In the genomic region with DNA sequence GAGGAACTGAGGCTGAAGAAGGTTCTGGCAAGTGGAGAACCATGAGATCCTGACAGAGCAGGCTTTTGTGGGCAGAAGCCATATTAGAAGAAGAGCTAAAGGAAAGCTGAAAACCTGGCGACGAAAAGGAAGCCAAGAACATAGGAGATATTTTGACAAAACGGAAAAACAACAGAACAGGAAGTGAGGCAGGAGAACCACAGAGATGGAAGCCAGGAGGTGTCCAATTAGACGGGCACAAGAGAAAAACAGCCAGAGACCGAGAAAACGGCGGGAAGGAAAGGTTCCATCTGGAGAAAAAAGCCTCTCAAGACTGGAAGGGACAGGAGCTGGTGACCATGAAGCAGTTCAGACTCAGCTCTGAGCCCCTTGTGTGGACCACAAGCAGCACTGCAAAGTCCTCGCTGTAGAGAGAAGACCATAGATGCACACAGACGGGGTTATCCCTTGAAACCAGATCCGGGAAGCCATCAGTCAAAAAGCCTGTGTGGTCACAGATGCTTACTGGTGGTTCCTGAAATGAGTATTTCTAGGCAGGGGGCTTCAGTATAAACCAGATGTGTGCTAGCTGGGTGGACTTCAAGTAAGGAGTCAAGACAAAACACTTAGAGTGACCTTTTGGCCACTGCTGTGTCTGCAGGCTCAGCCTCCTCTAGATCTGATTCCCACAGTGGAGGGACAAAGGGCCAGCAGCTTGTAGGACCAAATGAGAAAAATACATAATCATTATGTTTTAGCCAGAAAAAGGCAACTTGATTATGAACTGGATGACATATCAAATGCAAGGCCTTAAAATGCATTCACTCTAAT, we compare ENCODE assay signal across 15 cellular contexts. TPM values are rescaled to one million over a fixed set of nuclear protein-coding genes. Genes with fewer than 3 reads are reported as not detected.
A peak's percentile ranks its signal among the peaks of the same experiment; 100 is the strongest.
DNase-seq lines count a peak whose midpoint lies in the region; ATAC-seq and TF ChIP-seq lines count a peak whose summit lies in the region.
"Had no signal": no experiment of that assay in that cellular context is flagged by ENCODE, and none has a peak within 500 bp of the region (broad histone marks: within the 10 kb centered on the region; RNA-seq: fewer than 3 reads in every experiment).

No MANE protein-coding gene starts in this region.

- no peaks in the 10 kb centered on the region for H3K9me3 ChIP-seq in CD4-positive, alpha-beta memory T cell (ENCODE audit: control insufficient read depth in 1 of 2, low read length in 2 of 2)
- H3K9me3 ChIP-seq in H9 (ENCODE audit: control insufficient read depth, low read depth, low read length): no peaks in the 10 kb centered on the region
- H3K9me3 ChIP-seq in naive thymus-derived CD4-positive, alpha-beta T cell (ENCODE audit: control insufficient read depth in 2 of 3, low read length in 3 of 3): no peaks in the 10 kb centered on the region
- H3K9me3 ChIP-seq: heart right ventricle, thyroid gland had no signal

- H3K23ac ChIP-seq in H9 (ENCODE audit: insufficient read length, low read depth, low read length): no peak overlapping the region

- WGBS in H9 (ENCODE audit: extremely low coverage, insufficient read length, low lambda C conversion rate): no CpG with 5 or more reads among the region's 10 CpGs

- no peak overlapping the region for H3K9ac ChIP-seq in H9 (ENCODE audit: extremely low read depth, insufficient read length, low read length)

- H3K4me1 ChIP-seq in CD4-positive, alpha-beta memory T cell (ENCODE audit: insufficient read depth, low read length): peaks cover 11% of the 10 kb centered on the region
- H3K4me1 ChIP-seq in H9 (ENCODE audit: insufficient read depth, low read length): no peaks in the 10 kb centered on the region
- H3K4me1 ChIP-seq in naive thymus-derived CD4-positive, alpha-beta T cell (ENCODE audit: control insufficient read depth in 2 of 2, insufficient read depth in 2 of 2, low read length in 2 of 2): peaks cover 0 to 9% of the 10 kb centered on the region in 2 donors

- H2BK5ac ChIP-seq in H9 (ENCODE audit: insufficient read length, low read length): no peak overlapping the region

- peaks cover 4 to 30% of the 10 kb centered on the region in 2 donors for H3K36me3 Mint-ChIP-seq in CD4-positive, alpha-beta memory T cell
- H3K36me3 Mint-ChIP-seq in H9 (ENCODE audit: insufficient read depth in 1 of 3, low read depth in 3 of 3): peaks cover under 1 to 17% (median 11%) of the 10 kb centered on the region in 3 experiments; a peak in 6 of 7 replicates
- peaks cover 33% of the 10 kb centered on the region for H3K36me3 Mint-ChIP-seq in activated CD4-positive, alpha-beta memory T cell treated with anti-CD3 and anti-CD28 coated beads, Interleukin-2, amount 10 ng/mL, durations not matched to agents 7 days and 5 days (ENCODE audit: low read depth)
- H3K36me3 Mint-ChIP-seq in naive thymus-derived CD4-positive, alpha-beta T cell: peaks cover 3 to 22% (median 9%) of the 10 kb centered on the region in 5 donors

- H3K4me1 Mint-ChIP-seq in CD4-positive, alpha-beta memory T cell: peaks cover 14 to 18% (median 16%) of the 10 kb centered on the region in 4 donors
- H3K4me1 Mint-ChIP-seq in H9: no peaks in the 10 kb centered on the region
- H3K4me1 Mint-ChIP-seq in activated CD4-positive, alpha-beta memory T cell treated with anti-CD3 and anti-CD28 coated beads, Interleukin-2, amount 10 ng/mL, durations not matched to agents 7 days and 5 days: peaks cover 15% of the 10 kb centered on the region
- H3K4me1 Mint-ChIP-seq in naive thymus-derived CD4-positive, alpha-beta T cell: peaks cover 15 to 29% (median 21%) of the 10 kb centered on the region in 7 donors

- no peak overlapping the region for H3K18ac ChIP-seq in H9 (ENCODE audit: insufficient read length, low read depth, low read length)

- no peaks in the 10 kb centered on the region for H3K27me3 ChIP-seq in CD4-positive, alpha-beta memory T cell (ENCODE audit: insufficient read depth, low read length)
- no peaks in the 10 kb centered on the region for H3K27me3 ChIP-seq in H9 (ENCODE audit: insufficient read depth, low read length)
- no peaks in the 10 kb centered on the region for H3K27me3 ChIP-seq in naive thymus-derived CD4-positive, alpha-beta T cell (ENCODE audit: control insufficient read depth in 2 of 2, insufficient read depth in 2 of 2, low read length in 2 of 2)
- H3K27me3 ChIP-seq: heart right ventricle, thyroid gland had no signal

- no peaks in the 10 kb centered on the region for H3K23me2 ChIP-seq in H9 (ENCODE audit: insufficient read length, low read depth, low read length, poor library complexity, severe bottlenecking)

- H4K5ac ChIP-seq in H9 (ENCODE audit: insufficient read length, low read depth, low read length): no peak overlapping the region

- ATAC-seq in naive thymus-derived CD4-positive, alpha-beta T cell: no peak
- ATAC-seq in GM18858 (IDR thresholded peaks at IDR 0.05; ENCODE audit: unreplicated experiment): no peak
- ATAC-seq: heart right ventricle had no signal

- no peak overlapping the region for H4K8ac ChIP-seq in H9 (replicated peaks; ENCODE audit: insufficient read length, low read depth, low read length)

- DNase-seq in CD4-positive, alpha-beta memory T cell: no peak
- DNase-seq in H9 (no peak), NCI-H146 treated with DMSO at 0.1 percent for 48 hours (lab: John Stamatoyannopoulos, UW; ENCODE audit: unreplicated experiment) (no peak), middle frontal gyrus (ENCODE audit: extremely low spot score, low spot score) (no peak)
- no peak for DNase-seq in activated CD4-positive, alpha-beta memory T cell treated with anti-CD3 and anti-CD28 coated beads, Interleukin-2, amount 10 ng/mL, durations not matched to agents 7 days and 5 days
- DNase-seq in naive thymus-derived CD4-positive, alpha-beta T cell: peak in 2 of 9 donors; percentile 14
- DNase-seq: activated CD8-positive, alpha-beta memory T cell treated with anti-CD3 and anti-CD28 coated beads, Interleukin-2, amount 50 U/mL, for 48 hours; cortex of kidney; EL; heart right ventricle; kidney; MM.1S; stimulated activated CD4-positive, alpha-beta T cell treated with anti-CD3 and anti-CD28 coated beads, Interleukin-12 subunit alpha, Interleukin-12 subunit beta, amount 100 ng/mL, for 4 hours; thyroid gland had no signal

- no peak overlapping the region for H2AK5ac ChIP-seq in H9 (ENCODE audit: insufficient read length, low read length)

- no peaks in the 10 kb centered on the region for H3K79me1 ChIP-seq in H9 (ENCODE audit: insufficient read depth, low read depth, low read length, poor library complexity, severe bottlenecking)

- H3T11ph ChIP-seq in H9 (ENCODE audit: low read length): no peak overlapping the region

- POLR2A ChIA-PET in CD4-positive, alpha-beta memory T cell (lab: Charles Lee; ENCODE audit: partially characterized antibody): interaction anchor here (1.1 kb wide), 1 partner anchor 10 kb away, joined by 3 read pairs; no protein-coding TSS in a partner anchor
- POLR2A ChIA-PET in activated CD4-positive, alpha-beta memory T cell treated with anti-CD3 and anti-CD28 coated beads, Interleukin-2, amount 10 ng/mL, durations not matched to agents 7 days and 5 days (lab: Charles Lee): interaction anchor here (0.7 to 1.6 kb wide), 4 partner anchors 18 to 308 kb away, joined by 3 to 4 read pairs (median 4); a partner anchor contains a TSS
- POLR2A ChIA-PET in naive thymus-derived CD4-positive, alpha-beta T cell (lab: Charles Lee): interaction anchor here (0.6 kb wide), 1 partner anchor 8 kb away, joined by 4 read pairs; no protein-coding TSS in a partner anchor

- no peak overlapping the region for H2BK120ac ChIP-seq in H9 (ENCODE audit: low read depth, low read length, poor library complexity, severe bottlenecking)

- H3K14ac ChIP-seq in H9 (ENCODE audit: insufficient read depth, low read length): 0 out of 2 replicates have a peak overlapping the region, but pooled peaks have one; percentile 54

- no peaks in the 10 kb centered on the region for H3K79me2 ChIP-seq in H9 (ENCODE audit: insufficient read depth, low read length)

- no peak overlapping the region for H4K91ac ChIP-seq in H9 (ENCODE audit: insufficient read length, low read depth, low read length)

- H3K27me3 Mint-ChIP-seq in CD4-positive, alpha-beta memory T cell: no peaks in the 10 kb centered on the region
- no peaks in the 10 kb centered on the region for H3K27me3 Mint-ChIP-seq in H9 (ENCODE audit: low read depth)
- H3K27me3 Mint-ChIP-seq in activated CD4-positive, alpha-beta memory T cell treated with anti-CD3 and anti-CD28 coated beads, Interleukin-2, amount 10 ng/mL, durations not matched to agents 7 days and 5 days: no peaks in the 10 kb centered on the region
- H3K27me3 Mint-ChIP-seq in naive thymus-derived CD4-positive, alpha-beta T cell: no peaks in the 10 kb centered on the region

- H2BK20ac ChIP-seq in H9 (ENCODE audit: low read depth, low read length, poor library complexity, severe bottlenecking): no peak overlapping the region

- intact Hi-C loops in CD4-positive, alpha-beta memory T cell (cut with micrococcal nuclease): loop anchor here (2.0 kb wide), 1 partner anchor 106 kb away; a partner anchor contains a TSS
- intact Hi-C loops in naive thymus-derived CD4-positive, alpha-beta T cell (cut with micrococcal nuclease): loop anchor here (2.0 kb wide), 1 partner anchor 30 kb away; a partner anchor contains a TSS

- peak overlapping the region; percentile 8 for H3K27ac ChIP-seq in CD4-positive, alpha-beta memory T cell (ENCODE audit: low read depth, low read length)
- H3K27ac ChIP-seq in H9 (ENCODE audit: insufficient read length, low read depth, low read length): no peak overlapping the region
- peak overlapping the region; percentile 1 for H3K27ac ChIP-seq in naive thymus-derived CD4-positive, alpha-beta T cell (ENCODE audit: low read depth, low read length)
- H3K27ac ChIP-seq: heart right ventricle, thyroid gland had no signal

- CTCF ChIA-PET in CD4-positive, alpha-beta memory T cell (lab: Charles Lee; ENCODE audit: partially characterized antibody): no interaction called here
- CTCF ChIA-PET in activated CD4-positive, alpha-beta memory T cell treated with anti-CD3 and anti-CD28 coated beads, Interleukin-2, amount 10 ng/mL, durations not matched to agents 7 days and 5 days (lab: Charles Lee): no interaction called here
- CTCF ChIA-PET in naive thymus-derived CD4-positive, alpha-beta T cell (lab: Charles Lee): no interaction called here

- no peak overlapping the region for H2BK12ac ChIP-seq in H9 (ENCODE audit: insufficient read length, low read depth, low read length)

- H2AFZ ChIP-seq in H9 (ENCODE audit: low read length): no peak overlapping the region

- no peak overlapping the region for H3K4ac ChIP-seq in H9 (ENCODE audit: low read depth, low read length)

- H2BK15ac ChIP-seq in H9 (ENCODE audit: low read depth, low read length): no peak overlapping the region

- peak overlapping the region; percentile 1 to 71 (median 44) for H3K4me3 Mint-ChIP-seq in CD4-positive, alpha-beta memory T cell
- H3K4me3 Mint-ChIP-seq in H9: no peak overlapping the region
- H3K4me3 Mint-ChIP-seq in activated CD4-positive, alpha-beta memory T cell treated with anti-CD3 and anti-CD28 coated beads, Interleukin-2, amount 10 ng/mL, durations not matched to agents 7 days and 5 days: no peak overlapping the region
- H3K4me3 Mint-ChIP-seq in naive thymus-derived CD4-positive, alpha-beta T cell: peak overlapping the region; percentile 14 to 64 (median 38)

- no peak overlapping the region for H3K4me2 ChIP-seq in H9 (ENCODE audit: insufficient read depth, insufficient read length, low read length)

- H3K36me3 ChIP-seq in CD4-positive, alpha-beta memory T cell (ENCODE audit: insufficient read depth, low read length): no peaks in the 10 kb centered on the region
- peaks cover 0 to 9% (median 0%) of the 10 kb centered on the region in 3 experiments for H3K36me3 ChIP-seq in naive thymus-derived CD4-positive, alpha-beta T cell (ENCODE audit: control insufficient read depth in 2 of 3, insufficient read depth in 3 of 3, low read length in 3 of 3)

- peak overlapping the region; percentile 45 to 89 (median 81) for H3K27ac Mint-ChIP-seq in CD4-positive, alpha-beta memory T cell
- peak overlapping the region in 2 of 3 experiments; percentile 13 to 52; a peak in 3 of 7 replicates for H3K27ac Mint-ChIP-seq in H9
- H3K27ac Mint-ChIP-seq in activated CD4-positive, alpha-beta memory T cell treated with anti-CD3 and anti-CD28 coated beads, Interleukin-2, amount 10 ng/mL, durations not matched to agents 7 days and 5 days: peak overlapping the region; percentile 10
- peak overlapping the region; percentile 41 to 96 (median 89) for H3K27ac Mint-ChIP-seq in naive thymus-derived CD4-positive, alpha-beta T cell

- H3K4me3 ChIP-seq in CD4-positive, alpha-beta memory T cell (ENCODE audit: low read length in 2 of 2): no peak overlapping the region
- no peak overlapping the region for H3K4me3 ChIP-seq in naive thymus-derived CD4-positive, alpha-beta T cell (ENCODE audit: low read length)
- H3K4me3 ChIP-seq: heart right ventricle, thyroid gland had no signal

- TF ChIP-seq CTCF in H9 (conservative IDR thresholded peaks at IDR 0.05): no peak

- H3K9me3 Mint-ChIP-seq in CD4-positive, alpha-beta memory T cell: no peaks in the 10 kb centered on the region
- no peaks in the 10 kb centered on the region for H3K9me3 Mint-ChIP-seq in H9
- no peaks in the 10 kb centered on the region for H3K9me3 Mint-ChIP-seq in activated CD4-positive, alpha-beta memory T cell treated with anti-CD3 and anti-CD28 coated beads, Interleukin-2, amount 10 ng/mL, durations not matched to agents 7 days and 5 days
- no peaks in the 10 kb centered on the region for H3K9me3 Mint-ChIP-seq in naive thymus-derived CD4-positive, alpha-beta T cell

- H3K56ac ChIP-seq in H9 (ENCODE audit: insufficient read length, low read depth, low read length): no peak overlapping the region

- H4K20me1 ChIP-seq in H9 (ENCODE audit: control insufficient read depth, insufficient read depth, insufficient read length): no peaks in the 10 kb centered on the region

RNA-seq across cellular contexts. Expression of a gene that starts 30.7 kb away (rescaled TPM):
- 100 to 1,000 TPM; 150 to 158 TPM for total RNA-seq in CD4-positive, alpha-beta memory T cell
- polyA plus RNA-seq in CD4-positive, alpha-beta memory T cell: 100 to 1,000 TPM; 177 to 232 TPM
- total RNA-seq in H9 (2021): 102 and 105 TPM in 2 replicates
- 100 to 1,000 TPM; 182 to 188 TPM for total RNA-seq in activated CD4-positive, alpha-beta memory T cell treated with anti-CD3 and anti-CD28 coated beads, Interleukin-2, amount 10 ng/mL, durations not matched to agents 7 days and 5 days
- 100 to 1,000 TPM in 3 of 5 experiments, 10 to 100 TPM in 2; 75.0 to 178 (median 127) TPM for total RNA-seq in naive thymus-derived CD4-positive, alpha-beta T cell
- polyA plus RNA-seq in naive thymus-derived CD4-positive, alpha-beta T cell: 100 to 1,000 TPM; 151 to 204 TPM

Comparison
In these comparisons a context has a peak if more than half of its experiments do, and no peak if none do; other contexts are left out.
1. H3K27ac Mint-ChIP-seq: peak in every context shown above with its lines; median percentile 89 in naive thymus-derived CD4-positive, alpha-beta T cell; 81 in CD4-positive, alpha-beta memory T cell; 32 in H9; 10 in activated CD4-positive, alpha-beta memory T cell treated with anti-CD3 and anti-CD28 coated beads, Interleukin-2, amount 10 ng/mL, durations not matched to agents 7 days and 5 days.
2. H3K4me3 Mint-ChIP-seq: peak in CD4-positive, alpha-beta memory T cell (8 of 8) and naive thymus-derived CD4-positive, alpha-beta T cell (10 of 10); none in H9 (0 of 2) and activated CD4-positive, alpha-beta memory T cell treated with anti-CD3 and anti-CD28 coated beads, Interleukin-2, amount 10 ng/mL, durations not matched to agents 7 days and 5 days (single experiment).